In the genomic region with DNA sequence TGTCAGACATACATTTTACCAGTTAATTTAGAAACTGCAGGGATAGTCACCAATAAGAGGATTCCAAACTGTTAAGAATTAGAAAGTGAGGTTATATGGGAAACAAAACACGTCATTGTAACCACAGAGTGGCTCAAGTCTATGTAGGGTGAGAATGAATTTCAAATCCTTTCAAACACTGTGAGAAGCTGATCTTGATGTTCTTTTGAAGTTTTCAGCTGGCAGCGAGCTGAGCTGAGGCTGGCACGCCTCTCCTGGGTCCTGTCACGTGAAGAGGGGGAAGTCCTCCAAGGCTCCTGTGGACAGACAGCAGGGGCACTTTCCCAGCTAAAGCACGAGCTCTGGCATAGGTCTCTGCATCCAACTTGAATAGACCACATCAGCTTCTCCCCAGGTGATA, we compare ENCODE assay signal across 15 cellular contexts.
"Had no signal": no experiment of that assay in that cellular context is flagged by ENCODE, and none has a peak within 500 bp of the region (broad histone marks: within the 10 kb centered on the region; RNA-seq: fewer than 3 reads in every experiment).

No MANE protein-coding gene starts in this region.

- H3K4me1 ChIP-seq: adrenal gland, tibial nerve had no signal

- H3K27me3 ChIP-seq: adrenal gland, cardiac muscle cell, dorsolateral prefrontal cortex, neutrophil, tibial nerve had no signal

- ATAC-seq: left cardiac atrium had no signal

- H3K27me3 Mint-ChIP-seq: activated B cell treated with CpG ODN at 0.5 μM for 24 hours; activated CD4-positive, alpha-beta T cell treated with anti-CD3 and anti-CD28 coated beads, Interleukin-2, amount 10 ng/mL, durations not matched to agents 24 days and 14 days; activated naive CD4-positive, alpha-beta T cell treated with anti-CD3 and anti-CD28 coated beads, Interleukin-2, amount 10 ng/mL, durations not matched to agents 7 days and 5 days; naive B cell had no signal

- H3K27ac ChIP-seq: adrenal gland, cardiac muscle cell, dorsolateral prefrontal cortex, lower lobe of right lung, neutrophil, skin epidermis, tibial nerve had no signal

- H3K9me3 ChIP-seq: adrenal gland, lower lobe of right lung, neutrophil, tibial nerve had no signal

- H3K4me1 Mint-ChIP-seq: activated CD4-positive, alpha-beta T cell treated with anti-CD3 and anti-CD28 coated beads, Interleukin-2, amount 10 ng/mL, durations not matched to agents 24 days and 14 days; activated naive CD4-positive, alpha-beta T cell treated with anti-CD3 and anti-CD28 coated beads, Interleukin-2, amount 10 ng/mL, durations not matched to agents 7 days and 5 days had no signal

- H3K4me3 Mint-ChIP-seq: activated B cell treated with CpG ODN at 0.5 μM for 24 hours; activated CD4-positive, alpha-beta T cell treated with anti-CD3 and anti-CD28 coated beads, Interleukin-2, amount 10 ng/mL, durations not matched to agents 24 days and 14 days; activated naive CD4-positive, alpha-beta T cell treated with anti-CD3 and anti-CD28 coated beads, Interleukin-2, amount 10 ng/mL, durations not matched to agents 7 days and 5 days; naive B cell had no signal

- H3K27ac Mint-ChIP-seq: activated B cell treated with CpG ODN at 0.5 μM for 24 hours; activated CD4-positive, alpha-beta T cell treated with anti-CD3 and anti-CD28 coated beads, Interleukin-2, amount 10 ng/mL, durations not matched to agents 24 days and 14 days; activated naive CD4-positive, alpha-beta T cell treated with anti-CD3 and anti-CD28 coated beads, Interleukin-2, amount 10 ng/mL, durations not matched to agents 7 days and 5 days; naive B cell had no signal

- DNase-seq: activated B cell treated with CpG ODN at 0.5 μM for 24 hours; activated CD4-positive, alpha-beta T cell treated with anti-CD3 and anti-CD28 coated beads, Interleukin-2, amount 10 ng/mL, durations not matched to agents 24 days and 14 days; activated CD8-positive, alpha-beta memory T cell treated with anti-CD3 and anti-CD28 coated beads for 24 hours; activated naive CD4-positive, alpha-beta T cell treated with anti-CD3 and anti-CD28 coated beads, Interleukin-2, amount 10 ng/mL, durations not matched to agents 7 days and 5 days; left cardiac atrium; lower lobe of right lung; naive B cell; stimulated activated CD4-positive, alpha-beta T cell treated with anti-CD3 and anti-CD28 coated beads, Interleukin-4, amount 100 ng/mL, for 24 hours; substantia nigra had no signal

- H3K4me3 ChIP-seq: adrenal gland, cardiac muscle cell, dorsolateral prefrontal cortex, lower lobe of right lung, skin epidermis, tibial nerve had no signal
